ENCODE assay signal across 23 cellular contexts in the genomic region with DNA sequence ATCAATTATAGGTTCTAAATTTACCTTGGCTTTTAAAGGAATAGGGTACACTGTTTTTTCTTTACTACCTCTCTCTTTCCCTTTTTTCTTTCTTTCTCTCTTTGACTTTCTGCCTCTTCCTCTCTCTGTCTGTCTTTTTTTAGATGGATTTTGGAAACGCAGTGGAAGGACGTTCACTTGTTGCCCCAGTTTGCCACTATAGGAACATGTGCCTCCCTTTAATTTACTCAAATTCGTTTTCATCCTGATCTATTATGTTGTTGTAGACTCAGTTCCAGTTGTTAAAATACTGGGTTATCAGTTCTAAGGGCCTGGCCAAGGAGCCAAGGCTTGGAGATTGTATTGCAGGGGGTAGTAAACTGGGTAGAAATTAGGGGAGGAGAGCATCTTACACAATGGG. TPM values are rescaled to one million over a fixed set of nuclear protein-coding genes. Genes with fewer than 3 reads are reported as not detected.
"Had no signal": no experiment of that assay in that cellular context is flagged by ENCODE, and none has a peak within 500 bp of the region (broad histone marks: within the 10 kb centered on the region; RNA-seq: fewer than 3 reads in every experiment).

No MANE protein-coding gene starts in this region.

- ATAC-seq: Right ventricle myocardium inferior had no signal

- DNase-seq: NCI-H1092 treated with DMSO at 0.1 percent for 48 hours, NCI-H1436, NCI-H187, NCI-H2029, NCI-H2081 treated with DMSO at 0.1 percent for 48 hours, NCI-H2171, NCI-H226, NCI-H446, NCI-H510A, NCI-H524 treated with DMSO at 0.1 percent for 48 hours, NCI-H69, NCI-H774, PC-9, Peyer's patch, SHP77 treated with DMSO at 0.1 percent for 48 hours had no signal

- H3K27me3 ChIP-seq: Peyer's patch, SJSA1 had no signal

- H3K4me1 ChIP-seq: Peyer's patch had no signal

- H3K4me3 ChIP-seq: PC-9, Peyer's patch, SJSA1, SK-N-MC had no signal

- H3K36me3 ChIP-seq: Peyer's patch, SJSA1 had no signal

- H3K9me3 Mint-ChIP-seq: IgD-negative memory B cell had no signal

- H3K27ac Mint-ChIP-seq: IgD-negative memory B cell had no signal

- H3K27ac ChIP-seq: PC-9, Peyer's patch, SJSA1, SK-N-MC had no signal

- H3K4me2 ChIP-seq: PC-9 had no signal

- H3K36me3 Mint-ChIP-seq: IgD-negative memory B cell had no signal

- H3K9me3 ChIP-seq: Peyer's patch, SJSA1 had no signal

RNA-seq across cellular contexts. Expression of a gene that starts 1.1 kb away (rescaled TPM):
- total RNA-seq: HT1080, LHCN-M2, MCF 10A, PC-9, Peyer's patch, Right ventricle myocardium inferior, RPMI7951, SJSA1 had no signal
- polyA plus RNA-seq: IgD-negative memory B cell had no signal

RNA-seq across cellular contexts. Expression of a gene that starts 37.4 kb away (rescaled TPM):
- total RNA-seq: HT1080, LHCN-M2, MCF 10A, PC-9, Peyer's patch, Right ventricle myocardium inferior, RPMI7951, SJSA1 had no signal
- polyA plus RNA-seq: IgD-negative memory B cell had no signal
